ENCODE assay signal across 8 cellular contexts in the genomic region with DNA sequence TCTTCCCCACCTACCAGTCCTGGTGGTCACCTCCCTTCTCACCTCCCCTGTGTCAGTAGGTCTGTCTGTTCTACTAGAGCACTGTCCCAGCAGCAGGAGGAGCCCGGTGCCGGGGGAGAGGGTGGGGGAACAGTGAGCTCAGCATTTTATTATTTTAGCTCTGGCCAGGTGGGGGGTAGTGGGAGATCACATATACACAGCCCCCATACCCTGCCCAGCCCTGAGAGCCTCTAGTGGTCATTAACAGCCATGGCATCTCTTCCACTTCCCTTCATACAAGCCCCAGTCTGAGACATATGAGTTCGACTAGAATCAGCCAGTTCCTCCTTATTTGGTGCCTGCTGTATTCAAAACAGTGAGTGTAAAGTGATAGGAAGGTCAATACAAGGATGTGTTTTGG. TPM values are rescaled to one million over a fixed set of nuclear protein-coding genes. Genes with fewer than 3 reads are reported as not detected.
DNase-seq lines count a peak whose midpoint lies in the region; ATAC-seq and TF ChIP-seq lines count a peak whose summit lies in the region.

A gene (minus strand): TSS at position 72 of the 400 bp plus-strand sequence. CDS start 1,106 bp downstream, outside the sequence.

- no peak within 1 kb of the TSS for H3K4ac ChIP-seq in trophoblast cell (ENCODE audit: low read depth, low read length)

- H3K36me3 Mint-ChIP-seq in HFFc6 (ENCODE audit: low read depth), result peaks cover 7% of the 10 kb centered on the region

- H2BK120ac ChIP-seq in trophoblast cell (ENCODE audit: insufficient read depth, low read length, poor library complexity), result no peak within 1 kb of the TSS

- no peak within 1 kb of the TSS for H3K18ac ChIP-seq in trophoblast cell (ENCODE audit: low read length)

- H3K4me1 ChIP-seq in BE2C (no peaks in the 10 kb centered on the region), liver (ENCODE audit: control insufficient read depth in 4 of 4, insufficient read depth in 4 of 4, low read length in 3 of 4) (no peaks in the 10 kb centered on the region), trophoblast cell (ENCODE audit: control insufficient read depth in 1 of 2, insufficient read depth in 2 of 2, low read length in 2 of 2) (no peaks in the 10 kb centered on the region)

- no peak within 1 kb of the TSS for H3K4me3 Mint-ChIP-seq in HFFc6

- no peaks in the 10 kb centered on the region; the same call in 1 of the 2 replicates for H3K4me1 Mint-ChIP-seq in HFFc6 (ENCODE audit: low read depth)

- peak within 1 kb of the TSS; percentile 12; the same call in 1 of the 2 replicates for H3K27ac Mint-ChIP-seq in HFFc6

- no peak within 1 kb of the TSS for H4K12ac ChIP-seq in trophoblast cell (ENCODE audit: low read depth, low read length)

- no peak for TF ChIP-seq RAD21 in liver (IDR thresholded peaks at IDR 0.05)

- H3K27me3 Mint-ChIP-seq in HFFc6 (ENCODE audit: insufficient read depth), result peaks cover 5% of the 10 kb centered on the region

- H2BK12ac ChIP-seq in trophoblast cell (ENCODE audit: low read length), result no peak within 1 kb of the TSS

- H3K4me3 ChIP-seq in BE2C (ENCODE audit: low read depth, low read length) (no peak within 1 kb of the TSS), liver (ENCODE audit: low read depth in 1 of 3, low read length in 3 of 3) (no peak within 1 kb of the TSS), trophoblast cell (ENCODE audit: low read depth, low read length) (no peak within 1 kb of the TSS)

- H3K4me2 ChIP-seq in trophoblast cell (ENCODE audit: low read length), result no peak within 1 kb of the TSS

- H3K79me2 ChIP-seq in trophoblast cell (ENCODE audit: control insufficient read depth, insufficient read depth, low read length, poor library complexity), result no peaks in the 10 kb centered on the region

- H4K91ac ChIP-seq in trophoblast cell (ENCODE audit: low read depth, low read length), result no peak within 1 kb of the TSS

- WGBS in liver, result 66% methylated on average over 3 of the region's 3 CpGs
- WGBS in trophoblast cell (ENCODE audit: extremely low coverage, insufficient coverage, insufficient read length), result no CpG with 5 or more reads among the region's 3 CpGs

- H2BK5ac ChIP-seq in trophoblast cell (ENCODE audit: low read depth, low read length, poor library complexity), result no peak within 1 kb of the TSS

- H3K27ac ChIP-seq in angular gyrus (ENCODE audit: low read depth, low read length), result peak within 1 kb of the TSS; percentile 87
- H3K27ac ChIP-seq in liver (ENCODE audit: low read depth in 1 of 2, low read length in 2 of 2), result no peak within 1 kb of the TSS
- no peak within 1 kb of the TSS for H3K27ac ChIP-seq in trophoblast cell (ENCODE audit: low read depth, low read length)

- TF ChIP-seq CTCF in BE2C (IDR thresholded peaks at IDR 0.05; ENCODE audit: low read depth, low read length) (peak; percentile 73), HFFc6 (IDR thresholded peaks at IDR 0.05) (peak; percentile 73), liver (IDR thresholded peaks at IDR 0.05; ENCODE audit: low read depth, low read length, missing input control) (peak; percentile 35)

- H3K27me3 ChIP-seq in BE2C, result no peaks in the 10 kb centered on the region
- H3K27me3 ChIP-seq in liver (ENCODE audit: control insufficient read depth in 4 of 4, insufficient read depth in 4 of 4, low read length in 3 of 4), result no peaks in the 10 kb centered on the region
- H3K27me3 ChIP-seq in trophoblast cell (ENCODE audit: insufficient read depth, low read length), result no peaks in the 10 kb centered on the region

- H3K9me3 ChIP-seq in BE2C (no peaks in the 10 kb centered on the region; the same call in 1 of the 2 replicates), liver (ENCODE audit: control insufficient read depth in 4 of 4, low read length in 3 of 4) (no peaks in the 10 kb centered on the region), trophoblast cell (ENCODE audit: insufficient read depth, low read depth, low read length) (no peaks in the 10 kb centered on the region)

- H3K36me3 ChIP-seq in BE2C (peaks cover 40% of the 10 kb centered on the region), liver (ENCODE audit: control insufficient read depth in 4 of 4, insufficient read depth in 3 of 4, low read depth in 1 of 4, low read length in 3 of 4) (peaks cover 7 to 62% (median 30%) of the 10 kb centered on the region in 4 donors), trophoblast cell (ENCODE audit: control insufficient read depth in 1 of 2, insufficient read depth in 2 of 2, low read length in 2 of 2) (peaks cover 32 to 67% of the 10 kb centered on the region in 2 experiments)

- H4K8ac ChIP-seq in trophoblast cell (ENCODE audit: low read depth, low read length), result no peak within 1 kb of the TSS

- no peak for ATAC-seq in GM18867 (IDR thresholded peaks at IDR 0.05; ENCODE audit: unreplicated experiment)

- H3K14ac ChIP-seq in trophoblast cell (ENCODE audit: low read length), result no peak within 1 kb of the TSS

- H3K9ac ChIP-seq in liver (ENCODE audit: low read depth in 1 of 2, low read length in 2 of 2) (no peak within 1 kb of the TSS), trophoblast cell (ENCODE audit: low read length) (no peak within 1 kb of the TSS)

- H3K79me1 ChIP-seq in trophoblast cell (ENCODE audit: low read length), result no peaks in the 10 kb centered on the region

- no peak within 1 kb of the TSS for H2AK5ac ChIP-seq in trophoblast cell (ENCODE audit: low read length)

- no peaks in the 10 kb centered on the region for H3K9me3 Mint-ChIP-seq in HFFc6

- DNase-seq in BE2C (no peak), HFFc6 (no peak), trophoblast cell (no peak), KG1 (lab: John Stamatoyannopoulos, UW) (no peak)
- DNase-seq in NK-92 treated with Interleukin-12 subunit alpha and Interleukin-12 subunit beta, amount 100 ng/mL, for 24 hours (lab: John Stamatoyannopoulos, UW), result no peak

- H3K23ac ChIP-seq in trophoblast cell (ENCODE audit: low read length), result no peak within 1 kb of the TSS

- H2AFZ ChIP-seq in trophoblast cell (ENCODE audit: insufficient read depth, low read length, poor library complexity), result no peak within 1 kb of the TSS

TF ChIP-seq in liver, 16 proteins besides CTCF, POLR2A, EP300 and RAD21:
- TF ChIP-seq, protein P1, sequence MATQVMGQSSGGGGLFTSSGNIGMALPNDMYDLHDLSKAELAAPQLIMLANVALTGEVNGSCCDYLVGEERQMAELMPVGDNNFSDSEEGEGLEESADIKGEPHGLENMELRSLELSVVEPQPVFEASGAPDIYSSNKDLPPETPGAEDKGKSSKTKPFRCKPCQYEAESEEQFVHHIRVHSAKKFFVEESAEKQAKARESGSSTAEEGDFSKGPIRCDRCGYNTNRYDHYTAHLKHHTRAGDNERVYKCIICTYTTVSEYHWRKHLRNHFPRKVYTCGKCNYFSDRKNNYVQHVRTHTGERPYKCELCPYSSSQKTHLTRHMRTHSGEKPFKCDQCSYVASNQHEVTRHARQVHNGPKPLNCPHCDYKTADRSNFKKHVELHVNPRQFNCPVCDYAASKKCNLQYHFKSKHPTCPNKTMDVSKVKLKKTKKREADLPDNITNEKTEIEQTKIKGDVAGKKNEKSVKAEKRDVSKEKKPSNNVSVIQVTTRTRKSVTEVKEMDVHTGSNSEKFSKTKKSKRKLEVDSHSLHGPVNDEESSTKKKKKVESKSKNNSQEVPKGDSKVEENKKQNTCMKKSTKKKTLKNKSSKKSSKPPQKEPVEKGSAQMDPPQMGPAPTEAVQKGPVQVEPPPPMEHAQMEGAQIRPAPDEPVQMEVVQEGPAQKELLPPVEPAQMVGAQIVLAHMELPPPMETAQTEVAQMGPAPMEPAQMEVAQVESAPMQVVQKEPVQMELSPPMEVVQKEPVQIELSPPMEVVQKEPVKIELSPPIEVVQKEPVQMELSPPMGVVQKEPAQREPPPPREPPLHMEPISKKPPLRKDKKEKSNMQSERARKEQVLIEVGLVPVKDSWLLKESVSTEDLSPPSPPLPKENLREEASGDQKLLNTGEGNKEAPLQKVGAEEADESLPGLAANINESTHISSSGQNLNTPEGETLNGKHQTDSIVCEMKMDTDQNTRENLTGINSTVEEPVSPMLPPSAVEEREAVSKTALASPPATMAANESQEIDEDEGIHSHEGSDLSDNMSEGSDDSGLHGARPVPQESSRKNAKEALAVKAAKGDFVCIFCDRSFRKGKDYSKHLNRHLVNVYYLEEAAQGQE (IDR thresholded peaks at IDR 0.05), result no peak
- TF ChIP-seq, protein P2, sequence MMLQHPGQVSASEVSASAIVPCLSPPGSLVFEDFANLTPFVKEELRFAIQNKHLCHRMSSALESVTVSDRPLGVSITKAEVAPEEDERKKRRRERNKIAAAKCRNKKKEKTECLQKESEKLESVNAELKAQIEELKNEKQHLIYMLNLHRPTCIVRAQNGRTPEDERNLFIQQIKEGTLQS (IDR thresholded peaks at IDR 0.05), result no peak

RNA-seq across cellular contexts. Expression of the gene that starts here (rescaled TPM):
- polyA plus RNA-seq in BE2C (2012; ENCODE audit: insufficient read depth, insufficient read length, low read depth), result 3.1 TPM
- total RNA-seq in HFFc6 (2021; fragmentation: NEBNext Ultra II Directional; extraction: Animal tissue kit (Norgen Biotek cat#: 25700)), result 1 to 10 TPM in 1 of 6 experiments, under 1 TPM in 2, not detected in 3; 0.40 to 1.1 (median 0.99) TPM
- not detected for total RNA-seq in liver
- polyA plus RNA-seq in liver, result not detected
- not detected in 2 replicates for polyA plus RNA-seq in trophoblast cell (2013)
